In genomic region chr6:25404094-25404493, GRCh38 we compare ENCODE assay signal across 2 cellular contexts.
TF ChIP-seq lines count a peak whose summit lies in the region.

No MANE protein-coding gene starts in this region.

TF ChIP-seq in GM12878, 131 proteins besides CTCF, POLR2A, EP300 and RAD21:
- no peak for TF ChIP-seq PKNOX1 (IDR thresholded peaks at IDR 0.05)
- no peak for TF ChIP-seq JUND (IDR thresholded peaks at IDR 0.05; ENCODE audit: low read depth, low read length)
- TF ChIP-seq PBX3 (IDR thresholded peaks at IDR 0.05; ENCODE audit: insufficient replicate concordance, low read depth, low read length), result no peak
- TF ChIP-seq CUX1 (IDR thresholded peaks at IDR 0.05; ENCODE audit: insufficient replicate concordance, low read depth, low read length), result no peak
- 0 out of 2 replicates have a peak, but pooled peaks have one; percentile 10 for TF ChIP-seq CBFB (IDR thresholded peaks at IDR 0.05; ENCODE audit: low read depth)
- TF ChIP-seq ZBTB40 (IDR thresholded peaks at IDR 0.05; ENCODE audit: borderline replicate concordance), result no peak
- no peak for TF ChIP-seq BCL3 (IDR thresholded peaks at IDR 0.05; ENCODE audit: borderline replicate concordance, insufficient read depth, low read depth, low read length, poor library complexity, severe bottlenecking)
- no peak for TF ChIP-seq ZNF622 (IDR thresholded peaks at IDR 0.05)

TF ChIP-seq in HepG2, 621 proteins besides CTCF, POLR2A, EP300 and RAD21:
- no peak for TF ChIP-seq ZNF569 (CRISPR knock-in tag; IDR thresholded peaks at IDR 0.05; ENCODE audit: borderline replicate concordance)
